5 cellular contexts compared by ENCODE assay signal in genomic region chr11:98549571-98549970, GRCh38.
"Had no signal": no experiment of that assay in that cellular context is flagged by ENCODE, and none has a peak within 500 bp of the region (broad histone marks: within the 10 kb centered on the region; RNA-seq: fewer than 3 reads in every experiment).

No MANE protein-coding gene starts in this region.

- ATAC-seq: GM23338 had no signal

- DNase-seq: H9, HCEC 1CT, IMR-90, KG1 had no signal
